21 cellular contexts compared by ENCODE assay signal in genomic region chr3:1583044-1583443, GRCh38.
"Had no signal": no experiment of that assay in that cellular context is flagged by ENCODE, and none has a peak within 500 bp of the region (broad histone marks: within the 10 kb centered on the region; RNA-seq: fewer than 3 reads in every experiment).

No MANE protein-coding gene starts in this region.

- H3K27me3 ChIP-seq: esophagus squamous epithelium, neural progenitor cell, pancreas, stomach, transverse colon had no signal

- DNase-seq: effector memory CD8-positive, alpha-beta T cell; esophagus squamous epithelium; foreskin fibroblast; kidney glomerular epithelial cell; occipital lobe; stimulated activated CD4-positive, alpha-beta T cell treated with anti-CD3 and anti-CD28 coated beads, Interleukin-4, amount 100 ng/mL, for 1 hour; stimulated activated CD8-positive, alpha-beta memory T cell treated with anti-CD3 and anti-CD28 coated beads, Interleukin-4, amount 100 ng/mL, for 48 hours; stimulated activated naive B cell treated with anti-CD40 and anti-IgM and Interleukin-4, amounts not matched to agents 10 μg/mL and 1 μg/mL and 100 μg/mL, for 72 hours; stomach; substantia nigra; transverse colon had no signal

- H3K9me3 ChIP-seq: pancreas, transverse colon had no signal

- H3K36me3 Mint-ChIP-seq: neural progenitor cell; stimulated activated naive B cell treated with anti-CD40 and anti-IgM and Interleukin-4, amounts not matched to agents 10 μg/mL and 1 μg/mL and 100 μg/mL, for 72 hours had no signal

- H3K4me1 ChIP-seq: esophagus squamous epithelium, neural progenitor cell, pancreas, transverse colon had no signal

- H2AFZ ChIP-seq: neural progenitor cell had no signal

- H3K27ac ChIP-seq: epithelial cell of prostate, esophagus squamous epithelium, neural progenitor cell, pancreas, stomach, thoracic aorta, transverse colon had no signal

- H3K27me3 Mint-ChIP-seq: dendritic cell treated with granulocyte-macrophage colony-stimulating factor and Interleukin-4, amounts not matched to agents 40 ng/mL and 50 ng/mL, for 4 days; effector memory CD8-positive, alpha-beta T cell; natural killer cell treated with Interleukin-12 subunit alpha and Interleukin-12 subunit beta and Interleukin-15 and Interleukin-18, amount 100 ng/mL, for 72 hours; progenitor cell of endocrine pancreas; stimulated activated naive B cell treated with anti-CD40 and anti-IgM and Interleukin-4, amounts not matched to agents 10 μg/mL and 1 μg/mL and 100 μg/mL, for 72 hours had no signal

- H3K4me3 ChIP-seq: esophagus squamous epithelium, neural progenitor cell, pancreas, smooth muscle cell, stomach, thoracic aorta, transverse colon had no signal

- H3K4me2 ChIP-seq: neural progenitor cell, smooth muscle cell had no signal

- H3K4me1 Mint-ChIP-seq: stimulated activated naive B cell treated with anti-CD40 and anti-IgM and Interleukin-4, amounts not matched to agents 10 μg/mL and 1 μg/mL and 100 μg/mL, for 72 hours had no signal

- H3K36me3 ChIP-seq: esophagus squamous epithelium, neural progenitor cell, pancreas, stomach, thoracic aorta, transverse colon had no signal

- H3K9ac ChIP-seq: neural progenitor cell had no signal

- H3K27ac Mint-ChIP-seq: dendritic cell treated with granulocyte-macrophage colony-stimulating factor and Interleukin-4, amounts not matched to agents 40 ng/mL and 50 ng/mL, for 4 days; effector memory CD8-positive, alpha-beta T cell; mesothelial cell of epicardium; natural killer cell treated with Interleukin-12 subunit alpha and Interleukin-12 subunit beta and Interleukin-15 and Interleukin-18, amount 100 ng/mL, for 72 hours; neural progenitor cell; progenitor cell of endocrine pancreas; stimulated activated naive B cell treated with anti-CD40 and anti-IgM and Interleukin-4, amounts not matched to agents 10 μg/mL and 1 μg/mL and 100 μg/mL, for 72 hours had no signal

- ATAC-seq: effector memory CD8-positive, alpha-beta T cell; natural killer cell treated with Interleukin-12 subunit alpha and Interleukin-12 subunit beta and Interleukin-15 and Interleukin-18, amount 100 ng/mL, for 72 hours; pancreas; right cardiac atrium; stimulated activated naive B cell treated with anti-CD40 and anti-IgM and Interleukin-4, amounts not matched to agents 10 μg/mL and 1 μg/mL and 100 μg/mL, for 72 hours had no signal

- H3K4me3 Mint-ChIP-seq: dendritic cell treated with granulocyte-macrophage colony-stimulating factor and Interleukin-4, amounts not matched to agents 40 ng/mL and 50 ng/mL, for 4 days; effector memory CD8-positive, alpha-beta T cell; mesothelial cell of epicardium; natural killer cell treated with Interleukin-12 subunit alpha and Interleukin-12 subunit beta and Interleukin-15 and Interleukin-18, amount 100 ng/mL, for 72 hours; neural progenitor cell; stimulated activated naive B cell treated with anti-CD40 and anti-IgM and Interleukin-4, amounts not matched to agents 10 μg/mL and 1 μg/mL and 100 μg/mL, for 72 hours had no signal
